20 cellular contexts compared by ENCODE assay signal in the genomic region with DNA sequence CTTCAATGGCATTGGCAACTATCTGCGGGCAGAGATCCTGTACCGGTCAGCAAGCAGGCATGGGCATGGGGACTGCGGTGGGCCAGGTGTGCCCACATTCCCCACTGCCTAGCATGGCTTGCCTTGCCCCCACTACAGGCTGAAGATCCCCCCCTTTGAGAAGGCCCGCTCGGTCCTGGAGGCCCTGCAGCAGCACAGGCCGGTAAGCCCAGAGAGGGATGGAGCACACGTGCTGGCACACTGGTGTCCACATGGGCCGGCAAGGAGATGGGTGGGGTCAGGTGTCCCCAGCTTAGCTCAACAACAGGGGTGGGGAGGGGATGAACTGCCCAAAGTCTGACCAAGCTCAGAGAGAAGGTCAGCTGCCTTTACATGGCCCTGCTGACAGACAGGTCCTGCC. TPM values are rescaled to one million over a fixed set of nuclear protein-coding genes. Genes with fewer than 3 reads are reported as not detected.
DNase-seq lines count a peak whose midpoint lies in the region; ATAC-seq and TF ChIP-seq lines count a peak whose summit lies in the region.
"Had no signal": no experiment of that assay in that cellular context is flagged by ENCODE, and none has a peak within 500 bp of the region (broad histone marks: within the 10 kb centered on the region; RNA-seq: fewer than 3 reads in every experiment).

No MANE protein-coding gene starts in this region.

- CTCF ChIA-PET in CD8-positive, alpha-beta memory T cell (lab: Charles Lee): interaction anchor here (5.2 kb wide), 1 partner anchor 15 kb away, joined by 35 read pairs; a partner anchor contains a TSS

- H3K4me3 ChIP-seq in CD8-positive, alpha-beta memory T cell (ENCODE audit: low read length): no peak overlapping the region
- H3K4me3 ChIP-seq in BE2C (ENCODE audit: low read depth, low read length): no peak overlapping the region
- H3K4me3 ChIP-seq: GM23248, SK-N-MC had no signal

- no peak overlapping the region for H3K4me3 Mint-ChIP-seq in CD8-positive, alpha-beta memory T cell
- no peak overlapping the region for H3K4me3 Mint-ChIP-seq in chondrocyte (ENCODE audit: unreplicated experiment)
- no peak overlapping the region for H3K4me3 Mint-ChIP-seq in naive B cell

- H3K36me3 Mint-ChIP-seq in CD8-positive, alpha-beta memory T cell: peaks cover 3 to 24% (median 7%) of the 10 kb centered on the region in 3 donors
- H3K36me3 Mint-ChIP-seq in chondrocyte (ENCODE audit: low read depth): no peaks in the 10 kb centered on the region
- peaks cover 6 to 15% of the 10 kb centered on the region in 2 donors for H3K36me3 Mint-ChIP-seq in naive B cell

- H3K9me3 ChIP-seq in CD8-positive, alpha-beta memory T cell (ENCODE audit: low read length): peaks cover 10% of the 10 kb centered on the region
- no peaks in the 10 kb centered on the region for H3K9me3 ChIP-seq in BE2C

- no peaks in the 10 kb centered on the region for H3K27me3 ChIP-seq in CD8-positive, alpha-beta memory T cell (ENCODE audit: insufficient read depth, low read length, poor library complexity, severe bottlenecking)
- peaks cover 28% of the 10 kb centered on the region for H3K27me3 ChIP-seq in BE2C

- POLR2A ChIA-PET in CD8-positive, alpha-beta memory T cell (lab: Charles Lee): interaction anchor here (5.4 kb wide), 1 partner anchor 16 kb away, joined by 34 read pairs; a partner anchor contains a TSS

- H3K36me3 ChIP-seq in CD8-positive, alpha-beta memory T cell (ENCODE audit: insufficient read depth, low read length): no peaks in the 10 kb centered on the region
- H3K36me3 ChIP-seq in BE2C: 0 out of 2 replicates have a peak, but pooled peaks cover 4% of the 10 kb centered on the region

- DNase-seq in 8988T: peak; percentile 7
- DNase-seq in CD8-positive, alpha-beta memory T cell: no peak
- DNase-seq in chondrocyte (ENCODE audit: low spot score): peak; percentile 73
- DNase-seq in naive B cell: no peak
- no peak for DNase-seq in SKM-1 treated with dmso at 0.1 percent for 144 hours (lab: John Stamatoyannopoulos, UW; ENCODE audit: unreplicated experiment)
- no peak for DNase-seq in midbrain (lab: John Stamatoyannopoulos, UW)
- no peak for DNase-seq in BE2C
- DNase-seq in GOT3 (lab: John Stamatoyannopoulos, UW): no peak
- DNase-seq: COR-L47, GM23248, HCEC 1CT, NCI-H1694 treated with DMSO at 0.1 percent for 48 hours, NCI-H2107, NCI-H2227 treated with DMSO at 0.1 percent for 48 hours, NCI-H510A treated with DMSO at 0.1 percent for 48 hours, NCI-H774, SHP77 had no signal

- no peak overlapping the region for H3K27ac ChIP-seq in CD8-positive, alpha-beta memory T cell (ENCODE audit: low read depth, low read length)
- H3K27ac ChIP-seq: C4-2B, GM23248, KMS-11, SK-N-MC had no signal

- peaks cover 18 to 34% (median 21%) of the 10 kb centered on the region in 3 donors for H3K4me1 Mint-ChIP-seq in CD8-positive, alpha-beta memory T cell
- H3K4me1 Mint-ChIP-seq in chondrocyte (ENCODE audit: low read depth) (peaks cover 7% of the 10 kb centered on the region), naive B cell (peaks cover 20 to 40% (median 32%) of the 10 kb centered on the region in 3 donors)

- H3K4me1 ChIP-seq in CD8-positive, alpha-beta memory T cell (ENCODE audit: insufficient read depth, low read length): peaks cover 32% of the 10 kb centered on the region
- H3K4me1 ChIP-seq in BE2C: no peaks in the 10 kb centered on the region

- TF ChIP-seq CTCF in chondrocyte (IDR thresholded peaks at IDR 0.05) (no peak), BE2C (IDR thresholded peaks at IDR 0.05; ENCODE audit: low read depth, low read length) (no peak)

- H3K27me3 Mint-ChIP-seq in CD8-positive, alpha-beta memory T cell: peaks cover 0 to 8% of the 10 kb centered on the region in 2 donors
- H3K27me3 Mint-ChIP-seq in chondrocyte (ENCODE audit: low read depth) (no peaks in the 10 kb centered on the region), naive B cell (no peaks in the 10 kb centered on the region)

- H3K9me3 Mint-ChIP-seq in CD8-positive, alpha-beta memory T cell: peaks cover 6 to 22% (median 17%) of the 10 kb centered on the region in 5 donors
- H3K9me3 Mint-ChIP-seq in chondrocyte (ENCODE audit: low read depth) (no peaks in the 10 kb centered on the region), naive B cell (peaks cover 4 to 24% (median 17%) of the 10 kb centered on the region in 7 donors)

- peak overlapping the region in 5 of 8 donors; percentile 56 to 99 (median 80) for H3K27ac Mint-ChIP-seq in CD8-positive, alpha-beta memory T cell
- no peak overlapping the region for H3K27ac Mint-ChIP-seq in chondrocyte (ENCODE audit: unreplicated experiment)
- peak overlapping the region in 5 of 6 donors; percentile 70 to 100 (median 100) for H3K27ac Mint-ChIP-seq in naive B cell

- no peak for ATAC-seq in naive B cell (ENCODE audit: low read depth in 2 of 2)

RNA-seq across cellular contexts. Expression of a gene that starts 5.3 kb away (rescaled TPM):
- 1 to 10 TPM; 2.0 to 2.3 TPM for total RNA-seq in CD8-positive, alpha-beta memory T cell
- polyA plus RNA-seq in CD8-positive, alpha-beta memory T cell: 2.9 TPM
- total RNA-seq in chondrocyte: 20.6 to 25.1 TPM (median 22.0 TPM) in 3 replicates
- polyA plus RNA-seq in naive B cell (ENCODE audit: low read depth in 6 of 6): 10 to 100 TPM; 16.7 to 59.2 (median 31.7) TPM
- 7.6 TPM for polyA plus RNA-seq in BE2C (2012; ENCODE audit: insufficient read depth, insufficient read length, low read depth)

RNA-seq across cellular contexts. Expression of a gene that starts 16.2 kb away (rescaled TPM):
- 100 to 1,000 TPM; 127 to 133 TPM for total RNA-seq in CD8-positive, alpha-beta memory T cell
- polyA plus RNA-seq in CD8-positive, alpha-beta memory T cell: 32.0 TPM
- 105 to 158 TPM (median 109 TPM) in 3 replicates for total RNA-seq in chondrocyte
- 10 to 100 TPM in 4 of 6 donors, 1 to 10 TPM in 2; 8.9 to 19.4 (median 14.1) TPM for polyA plus RNA-seq in naive B cell (ENCODE audit: low read depth in 6 of 6)
- polyA plus RNA-seq in BE2C (2012; ENCODE audit: insufficient read depth, insufficient read length, low read depth): 161 TPM

RNA-seq across cellular contexts. Expression of a gene that starts 16.3 kb away (rescaled TPM):
- 100 to 1,000 TPM; 102 to 110 TPM for total RNA-seq in CD8-positive, alpha-beta memory T cell
- polyA plus RNA-seq in CD8-positive, alpha-beta memory T cell: 47.8 TPM
- total RNA-seq in chondrocyte: 69.8 to 85.9 TPM (median 77.6 TPM) in 3 replicates
- 10 to 100 TPM; 27.1 to 47.4 (median 37.9) TPM for polyA plus RNA-seq in naive B cell (ENCODE audit: low read depth in 6 of 6)
- polyA plus RNA-seq in BE2C (2012; ENCODE audit: insufficient read depth, insufficient read length, low read depth): 74.7 TPM

Comparison
In these comparisons a context has a peak if more than half of its experiments do, and no peak if none do; other contexts are left out.
1. DNase-seq: peak in 8988T (single experiment) and chondrocyte (single experiment); none in CD8-positive, alpha-beta memory T cell (0 of 5), naive B cell (single experiment), SKM-1 treated with dmso at 0.1 percent for 144 hours (single experiment), midbrain (single experiment), BE2C (single experiment) and GOT3 (single experiment).